ENCODE assay signal across 21 cellular contexts in genomic region chr20:37430778-37431460, GRCh38.
"Had no signal": no experiment of that assay in that cellular context is flagged by ENCODE, and none has a peak within 500 bp of the region (broad histone marks: within the 10 kb centered on the region; RNA-seq: fewer than 3 reads in every experiment).

No MANE protein-coding gene starts in this region.

- H3K27ac ChIP-seq: brain microvascular endothelial cell, coronary artery, esophagus squamous epithelium, hepatocyte, parathyroid adenoma had no signal

- ATAC-seq: activated CD8-positive, alpha-beta T cell treated with anti-CD3 and anti-CD28 coated beads for 36 hours; left lobe of liver; mucosa of descending colon; naive thymus-derived CD4-positive, alpha-beta T cell; stimulated activated effector memory CD8-positive, alpha-beta T cell treated with anti-CD3 and anti-CD28 coated beads, Interleukin-12 subunit alpha, Interleukin-12 subunit beta, amount 100 ng/mL, for 72 hours; WTC11 had no signal

- H2AFZ ChIP-seq: hepatocyte, parathyroid adenoma had no signal

- H3K4me1 ChIP-seq: esophagus squamous epithelium, parathyroid adenoma had no signal

- FAIRE-seq: endothelial cell of umbilical vein had no signal

- H3K36me3 ChIP-seq: brain microvascular endothelial cell, esophagus squamous epithelium had no signal

- H3K79me2 ChIP-seq: hepatocyte, parathyroid adenoma had no signal

- H3K9ac ChIP-seq: parathyroid adenoma had no signal

- H3K9me3 ChIP-seq: esophagus squamous epithelium, mucosa of descending colon had no signal

- H3K4me3 ChIP-seq: coronary artery, esophagus squamous epithelium, hepatocyte, mucosa of descending colon had no signal

- H3K4me2 ChIP-seq: hepatocyte had no signal

- DNase-seq: activated CD4-positive, alpha-beta T cell treated with anti-CD3 and anti-CD28 coated beads for 4 hours; activated CD8-positive, alpha-beta T cell treated with anti-CD3 and anti-CD28 coated beads for 36 hours; activated gamma-delta T cell treated with Interleukin-2 at 50 U/mL for 16 hours; activated T-cell treated with anti-CD3 and anti-CD28 coated beads, Interleukin-2, amount 50 U/mL, for 48 hours; amygdala; brain microvascular endothelial cell; effector CD4-positive, alpha-beta T cell; esophagus squamous epithelium; islet precursor cell; mammary epithelial cell; naive thymus-derived CD4-positive, alpha-beta T cell; retina; stimulated activated CD4-positive, alpha-beta T cell treated with anti-CD3 and anti-CD28 coated beads, Interleukin-12 subunit alpha, Interleukin-12 subunit beta, amount 100 ng/mL, for 4 hours had no signal
